ENCODE assay signal across 23 cellular contexts in the genomic region with DNA sequence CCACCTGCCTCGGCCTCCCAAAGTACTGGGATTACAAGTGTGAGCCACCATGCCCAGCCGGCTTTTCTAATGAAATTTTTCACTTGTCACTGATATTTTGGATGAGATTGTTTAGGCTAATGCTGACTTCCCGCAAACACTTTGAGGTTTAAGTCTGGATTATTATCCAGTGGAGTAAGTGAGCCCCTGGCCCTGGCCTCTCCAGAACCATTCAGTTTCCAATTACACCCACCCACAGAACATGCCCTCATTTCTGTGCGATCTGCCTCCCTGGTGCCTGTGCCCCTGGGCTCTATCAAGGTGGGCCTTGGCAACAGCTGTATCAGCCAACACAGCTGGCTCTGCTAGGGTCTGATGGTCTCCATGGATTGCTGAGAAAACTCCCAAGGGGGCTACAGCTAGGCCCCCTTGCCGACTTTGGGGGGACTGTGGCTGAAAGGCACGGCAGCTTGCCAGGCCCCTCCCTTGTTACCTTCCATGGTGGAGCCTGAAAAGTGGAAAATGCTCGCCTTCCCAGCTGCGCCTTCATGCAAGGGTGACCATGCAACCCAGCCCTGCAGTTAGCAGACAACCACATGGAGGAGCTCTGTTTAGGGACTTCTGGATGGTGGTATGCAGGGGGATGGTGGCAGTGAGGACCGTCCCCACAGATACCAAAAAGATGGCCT.
"Had no signal": no experiment of that assay in that cellular context is flagged by ENCODE, and none has a peak within 500 bp of the region (broad histone marks: within the 10 kb centered on the region; RNA-seq: fewer than 3 reads in every experiment).

No MANE protein-coding gene starts in this region.

- H3K27ac Mint-ChIP-seq: activated CD4-positive, alpha-beta T cell treated with anti-CD3 and anti-CD28 coated beads, Interleukin-2, amount 10 ng/mL, durations not matched to agents 7 days and 5 days; activated naive CD4-positive, alpha-beta T cell treated with anti-CD3 and anti-CD28 coated beads, Interleukin-2, amount 50 U/mL, for 24 hours; activated T-cell treated with anti-CD3 and anti-CD28 coated beads, Interleukin-2, amount 50 U/mL, for 72 hours; brain; progenitor cell of endocrine pancreas had no signal

- DNase-seq: activated CD4-positive, alpha-beta T cell treated with anti-CD3 and anti-CD28 coated beads, Interleukin-2, amount 10 ng/mL, durations not matched to agents 7 days and 5 days; activated CD4-positive, CD25-positive, alpha-beta regulatory T cell treated with anti-CD3 and anti-CD28 coated beads, Interleukin-2, amount 50 U/mL, for 72 hours; activated gamma-delta T cell; activated T-cell treated with anti-CD3 and anti-CD28 coated beads, Interleukin-2, amount 50 U/mL, for 72 hours; anterior cingulate cortex; caudate nucleus; effector memory CD4-positive, alpha-beta T cell; foreskin melanocyte; glutamatergic neuron; hippocampal formation; kidney glomerular epithelial cell; left ventricle myocardium inferior; naive thymus-derived CD4-positive, alpha-beta T cell; retina; spleen; stimulated activated CD4-positive, alpha-beta T cell treated with anti-CD3 and anti-CD28 coated beads, Interleukin-4, amount 100 ng/mL, for 1 hour; stimulated activated naive CD8-positive, alpha-beta T cell treated with anti-CD3 and anti-CD28 coated beads, Interleukin-15, Interleukin-2, amounts not matched to agents 100 U/mL and 50 U/mL, for 24 hours; uterus; WERI-Rb-1 had no signal

- H3K36me3 Mint-ChIP-seq: activated naive CD4-positive, alpha-beta T cell treated with anti-CD3 and anti-CD28 coated beads, Interleukin-2, amount 50 U/mL, for 24 hours; brain; naive thymus-derived CD4-positive, alpha-beta T cell had no signal

- H3K36me3 ChIP-seq: left ventricle myocardium inferior, spleen, tibial nerve, uterus, WERI-Rb-1 had no signal

- H3K27me3 ChIP-seq: spleen, tibial nerve, uterus had no signal

- H3K9me3 ChIP-seq: tibial nerve had no signal

- H3K4me3 Mint-ChIP-seq: activated CD4-positive, alpha-beta T cell treated with anti-CD3 and anti-CD28 coated beads, Interleukin-2, amount 10 ng/mL, durations not matched to agents 7 days and 5 days; activated naive CD4-positive, alpha-beta T cell treated with anti-CD3 and anti-CD28 coated beads, Interleukin-2, amount 50 U/mL, for 24 hours; activated T-cell treated with anti-CD3 and anti-CD28 coated beads, Interleukin-2, amount 50 U/mL, for 72 hours; brain; naive thymus-derived CD4-positive, alpha-beta T cell had no signal

- ATAC-seq: activated T-cell treated with anti-CD3 and anti-CD28 coated beads, Interleukin-2, amount 50 U/mL, for 72 hours; naive thymus-derived CD4-positive, alpha-beta T cell; stimulated activated naive CD8-positive, alpha-beta T cell treated with anti-CD3 and anti-CD28 coated beads, Interleukin-15, Interleukin-2, amounts not matched to agents 100 U/mL and 50 U/mL, for 24 hours had no signal

- H3K4me1 Mint-ChIP-seq: activated CD4-positive, alpha-beta T cell treated with anti-CD3 and anti-CD28 coated beads, Interleukin-2, amount 10 ng/mL, durations not matched to agents 7 days and 5 days; activated naive CD4-positive, alpha-beta T cell treated with anti-CD3 and anti-CD28 coated beads, Interleukin-2, amount 50 U/mL, for 24 hours had no signal

- H3K27ac ChIP-seq: left ventricle myocardium inferior, tibial nerve, uterus, WERI-Rb-1 had no signal

- H3K27me3 Mint-ChIP-seq: activated CD4-positive, alpha-beta T cell treated with anti-CD3 and anti-CD28 coated beads, Interleukin-2, amount 10 ng/mL, durations not matched to agents 7 days and 5 days had no signal

- H3K4me1 ChIP-seq: tibial nerve, uterus had no signal

- H3K4me3 ChIP-seq: left ventricle myocardium inferior, spleen, tibial nerve, uterus had no signal

- H3K9me3 Mint-ChIP-seq: activated CD4-positive, alpha-beta T cell treated with anti-CD3 and anti-CD28 coated beads, Interleukin-2, amount 10 ng/mL, durations not matched to agents 7 days and 5 days; activated naive CD4-positive, alpha-beta T cell treated with anti-CD3 and anti-CD28 coated beads, Interleukin-2, amount 50 U/mL, for 24 hours had no signal
